Comparison of ENCODE assay signal across 9 cellular contexts in genomic region chr3:14921034-14921616, GRCh38. TPM values are rescaled to one million over a fixed set of nuclear protein-coding genes. Genes with fewer than 3 reads are reported as not detected.
DNase-seq lines count a peak whose midpoint lies in the region; ATAC-seq and TF ChIP-seq lines count a peak whose summit lies in the region.
"Had no signal": no experiment of that assay in that cellular context is flagged by ENCODE, and none has a peak within 500 bp of the region (broad histone marks: within the 10 kb centered on the region; RNA-seq: fewer than 3 reads in every experiment).

No MANE protein-coding gene starts in this region.

- H3K4me1 Mint-ChIP-seq in MCF 10A (ENCODE audit: insufficient read depth, unreplicated experiment) (no peaks in the 10 kb centered on the region), immature natural killer cell (no peaks in the 10 kb centered on the region)

- H3K36me3 Mint-ChIP-seq in MCF 10A (ENCODE audit: insufficient read depth, unreplicated experiment) (no peaks in the 10 kb centered on the region), immature natural killer cell (no peaks in the 10 kb centered on the region)

- H3K27me3 Mint-ChIP-seq in MCF 10A (ENCODE audit: insufficient read depth, unreplicated experiment): peaks cover 27% of the 10 kb centered on the region
- H3K27me3 Mint-ChIP-seq in immature natural killer cell (ENCODE audit: low read depth in 3 of 3): peaks cover 0 to 7% (median 0%) of the 10 kb centered on the region in 3 donors

- no peaks in the 10 kb centered on the region for H3K9me3 Mint-ChIP-seq in MCF 10A (ENCODE audit: unreplicated experiment)
- H3K9me3 Mint-ChIP-seq in immature natural killer cell: no peaks in the 10 kb centered on the region

- H3K4me3 ChIP-seq in GM12875 (ENCODE audit: low read depth, low read length) (no peak overlapping the region), WERI-Rb-1 (ENCODE audit: low read depth, low read length) (no peak overlapping the region)
- H3K4me3 ChIP-seq: skin epidermis had no signal

- peak; percentile 98 for TF ChIP-seq CTCF in GM12875 (IDR thresholded peaks at IDR 0.05; ENCODE audit: borderline replicate concordance, insufficient read depth, low read depth, low read length)
- peak; percentile 96 for TF ChIP-seq CTCF in WERI-Rb-1 (IDR thresholded peaks at IDR 0.05; ENCODE audit: low read depth, low read length)
- peak; percentile 99 for TF ChIP-seq CTCF in MCF 10A (IDR thresholded peaks at IDR 0.05; ENCODE audit: unreplicated experiment)

- DNase-seq in NCI-H2171 treated with DMSO at 0.1 percent for 48 hours (lab: John Stamatoyannopoulos, UW) (peak; percentile 47), WERI-Rb-1 (peak; percentile 78), MCF 10A (ENCODE audit: unreplicated experiment) (peak; percentile 79), immature natural killer cell (peak; percentile 61 to 73 (median 69))
- peak; percentile 69 to 79 (median 71) for DNase-seq in stimulated activated CD4-positive, alpha-beta T cell treated with anti-CD3 and anti-CD28 coated beads, Interleukin-12 subunit alpha, Interleukin-12 subunit beta, amount 100 ng/mL, for 48 hours (ENCODE audit: low read depth in 2 of 3, low spot score in 1 of 3)

- BruUV-seq in MCF 10A (replicated peaks; lab: Mats Ljungman, UMichigan): no TSS peak

- H3K27me3 ChIP-seq in WERI-Rb-1 (ENCODE audit: insufficient read depth, low read depth, severe bottlenecking): peaks cover 28% of the 10 kb centered on the region

- H3K27ac Mint-ChIP-seq in MCF 10A (ENCODE audit: low read depth, unreplicated experiment) (no peak overlapping the region), immature natural killer cell (no peak overlapping the region)

- H3K4me3 Mint-ChIP-seq in MCF 10A (ENCODE audit: unreplicated experiment) (no peak overlapping the region), immature natural killer cell (no peak overlapping the region)

- H3K36me3 ChIP-seq in WERI-Rb-1: no peaks in the 10 kb centered on the region

- POLR2A ChIA-PET in MCF 10A (lab: Yijun Ruan, JAX): interaction anchor here (0.6 to 1.1 kb wide), 7 partner anchors 26 to 717 kb away, joined by 3 to 5 read pairs (median 4); partner anchors contain the start of gene NR2C2

- intact Hi-C loops in MCF 10A (cut with micrococcal nuclease): loop anchor here (1.0 to 5.0 kb wide), 6 partner anchors 130 to 719 kb away; no protein-coding TSS in a partner anchor

- no peak overlapping the region for H3K27ac ChIP-seq in WERI-Rb-1

- H3K9me3 ChIP-seq in WERI-Rb-1 (ENCODE audit: severe bottlenecking): no peaks in the 10 kb centered on the region

- ATAC-seq in HG02943 (IDR thresholded peaks at IDR 0.05; ENCODE audit: low read depth, unreplicated experiment) (peak; percentile 79), HG02884 (IDR thresholded peaks at IDR 0.05; ENCODE audit: unreplicated experiment) (no peak)

- CTCF ChIA-PET in MCF 10A (lab: Yijun Ruan, JAX): interaction anchor here (0.5 to 9.4 kb wide), 64 partner anchors 9 to 1014 kb away, joined by 3 to 94 read pairs (median 4); partner anchors contain the start of genes C3orf20, LSM3 and XPC

RNA-seq across cellular contexts. Expression of gene NR2C2, which starts 26.3 kb away (rescaled TPM):
- total RNA-seq in MCF 10A (2022): 42.4 and 45.2 TPM in 2 replicates
- 10 to 100 TPM in 2 of 3 donors, 1 to 10 TPM in 1; 6.0 to 23.7 (median 10.5) TPM for polyA plus RNA-seq in immature natural killer cell
